1 cellular context compared by ENCODE assay signal in the genomic region with DNA sequence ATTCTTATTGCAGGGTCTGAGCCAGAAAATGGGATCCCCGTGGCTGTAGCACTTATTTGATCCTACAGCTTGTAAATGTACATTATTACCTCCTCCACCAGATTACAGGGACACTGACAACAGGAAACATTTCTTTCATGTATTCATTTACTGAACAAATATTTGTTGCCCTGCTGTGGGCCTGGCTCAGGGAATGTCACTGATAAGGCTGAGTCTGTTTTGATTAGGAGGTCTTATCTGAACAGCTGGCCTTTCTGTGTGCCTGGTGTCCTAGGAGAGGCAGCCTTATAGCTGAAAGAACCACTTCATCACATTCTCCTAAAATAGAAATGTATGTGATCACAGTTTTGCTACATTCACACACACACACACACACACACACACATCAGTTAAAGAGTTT.
TF ChIP-seq lines count a peak whose summit lies in the region.

No MANE protein-coding gene starts in this region.

TF ChIP-seq in HepG2, 621 proteins besides CTCF, POLR2A, EP300 and RAD21 (continued from another document and continues in another):
- TF ChIP-seq, protein P1, sequence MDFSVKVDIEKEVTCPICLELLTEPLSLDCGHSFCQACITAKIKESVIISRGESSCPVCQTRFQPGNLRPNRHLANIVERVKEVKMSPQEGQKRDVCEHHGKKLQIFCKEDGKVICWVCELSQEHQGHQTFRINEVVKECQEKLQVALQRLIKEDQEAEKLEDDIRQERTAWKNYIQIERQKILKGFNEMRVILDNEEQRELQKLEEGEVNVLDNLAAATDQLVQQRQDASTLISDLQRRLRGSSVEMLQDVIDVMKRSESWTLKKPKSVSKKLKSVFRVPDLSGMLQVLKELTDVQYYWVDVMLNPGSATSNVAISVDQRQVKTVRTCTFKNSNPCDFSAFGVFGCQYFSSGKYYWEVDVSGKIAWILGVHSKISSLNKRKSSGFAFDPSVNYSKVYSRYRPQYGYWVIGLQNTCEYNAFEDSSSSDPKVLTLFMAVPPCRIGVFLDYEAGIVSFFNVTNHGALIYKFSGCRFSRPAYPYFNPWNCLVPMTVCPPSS (IDR thresholded peaks at IDR 0.05) = no peak
- no peak for TF ChIP-seq ZNF781 (CRISPR knock-in tag; IDR thresholded peaks at IDR 0.05; ENCODE audit: borderline replicate concordance, not compliant biosample characterization)
- no peak for TF ChIP-seq SALL2 (CRISPR knock-in tag; IDR thresholded peaks at IDR 0.05)
- no peak for TF ChIP-seq PLRG1 (conservative IDR thresholded peaks at IDR 0.05)
- no peak for TF ChIP-seq MTA1 (CRISPR knock-in tag; IDR thresholded peaks at IDR 0.05; ENCODE audit: borderline replicate concordance)
- peak; percentile 49; the same call in 1 of the 2 replicates for TF ChIP-seq FOXK1 (CRISPR knock-in tag; IDR thresholded peaks at IDR 0.05; ENCODE audit: borderline replicate concordance, low read depth)
- no peak for TF ChIP-seq ZKSCAN5 (CRISPR knock-in tag; IDR thresholded peaks at IDR 0.05)
- no peak for TF ChIP-seq REPIN1 (CRISPR knock-in tag; IDR thresholded peaks at IDR 0.05; ENCODE audit: borderline replicate concordance, low read depth)
- TF ChIP-seq ZNF296 (CRISPR knock-in tag; conservative IDR thresholded peaks at IDR 0.05) = no peak
- peak; percentile 68 for TF ChIP-seq POGZ (CRISPR knock-in tag; IDR thresholded peaks at IDR 0.05)
- TF ChIP-seq TCF12 (IDR thresholded peaks at IDR 0.05) = no peak
- TF ChIP-seq TCF12 (CRISPR knock-in tag; IDR thresholded peaks at IDR 0.05) = 0 out of 2 replicates have a peak, but pooled peaks have one; percentile 50
- TF ChIP-seq, protein P2, sequence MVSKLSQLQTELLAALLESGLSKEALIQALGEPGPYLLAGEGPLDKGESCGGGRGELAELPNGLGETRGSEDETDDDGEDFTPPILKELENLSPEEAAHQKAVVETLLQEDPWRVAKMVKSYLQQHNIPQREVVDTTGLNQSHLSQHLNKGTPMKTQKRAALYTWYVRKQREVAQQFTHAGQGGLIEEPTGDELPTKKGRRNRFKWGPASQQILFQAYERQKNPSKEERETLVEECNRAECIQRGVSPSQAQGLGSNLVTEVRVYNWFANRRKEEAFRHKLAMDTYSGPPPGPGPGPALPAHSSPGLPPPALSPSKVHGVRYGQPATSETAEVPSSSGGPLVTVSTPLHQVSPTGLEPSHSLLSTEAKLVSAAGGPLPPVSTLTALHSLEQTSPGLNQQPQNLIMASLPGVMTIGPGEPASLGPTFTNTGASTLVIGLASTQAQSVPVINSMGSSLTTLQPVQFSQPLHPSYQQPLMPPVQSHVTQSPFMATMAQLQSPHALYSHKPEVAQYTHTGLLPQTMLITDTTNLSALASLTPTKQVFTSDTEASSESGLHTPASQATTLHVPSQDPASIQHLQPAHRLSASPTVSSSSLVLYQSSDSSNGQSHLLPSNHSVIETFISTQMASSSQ (IDR thresholded peaks at IDR 0.05; ENCODE audit: low read depth) = no peak
- TF ChIP-seq, protein P2 (CRISPR knock-in tag; IDR thresholded peaks at IDR 0.05; ENCODE audit: borderline replicate concordance) = peak; percentile 69; the same call in 1 of the 2 replicates
- no peak for TF ChIP-seq JUND (CRISPR knock-in tag; IDR thresholded peaks at IDR 0.05)
- TF ChIP-seq, protein P3, sequence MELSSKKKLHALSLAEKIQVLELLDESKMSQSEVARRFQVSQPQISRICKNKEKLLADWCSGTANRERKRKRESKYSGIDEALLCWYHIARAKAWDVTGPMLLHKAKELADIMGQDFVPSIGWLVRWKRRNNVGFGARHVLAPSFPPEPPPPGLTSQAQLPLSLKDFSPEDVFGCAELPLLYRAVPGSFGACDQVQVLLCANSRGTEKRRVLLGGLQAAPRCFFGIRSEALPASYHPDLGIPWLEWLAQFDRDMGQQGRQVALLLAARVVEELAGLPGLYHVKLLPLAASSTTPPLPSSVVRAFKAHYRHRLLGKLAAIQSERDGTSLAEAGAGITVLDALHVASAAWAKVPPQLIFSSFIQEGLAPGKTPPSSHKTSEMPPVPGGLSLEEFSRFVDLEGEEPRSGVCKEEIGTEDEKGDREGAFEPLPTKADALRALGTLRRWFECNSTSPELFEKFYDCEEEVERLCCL (CRISPR knock-in tag; IDR thresholded peaks at IDR 0.05; ENCODE audit: borderline replicate concordance) = no peak
- peak; percentile 77; the same call in 1 of the 2 replicates for TF ChIP-seq ETV5 (CRISPR knock-in tag; IDR thresholded peaks at IDR 0.05; ENCODE audit: borderline replicate concordance)
- TF ChIP-seq, protein P4, sequence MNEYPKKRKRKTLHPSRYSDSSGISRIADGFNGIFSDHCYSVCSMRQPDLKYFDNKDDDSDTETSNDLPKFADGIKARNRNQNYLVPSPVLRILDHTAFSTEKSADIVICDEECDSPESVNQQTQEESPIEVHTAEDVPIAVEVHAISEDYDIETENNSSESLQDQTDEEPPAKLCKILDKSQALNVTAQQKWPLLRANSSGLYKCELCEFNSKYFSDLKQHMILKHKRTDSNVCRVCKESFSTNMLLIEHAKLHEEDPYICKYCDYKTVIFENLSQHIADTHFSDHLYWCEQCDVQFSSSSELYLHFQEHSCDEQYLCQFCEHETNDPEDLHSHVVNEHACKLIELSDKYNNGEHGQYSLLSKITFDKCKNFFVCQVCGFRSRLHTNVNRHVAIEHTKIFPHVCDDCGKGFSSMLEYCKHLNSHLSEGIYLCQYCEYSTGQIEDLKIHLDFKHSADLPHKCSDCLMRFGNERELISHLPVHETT (CRISPR knock-in tag; conservative IDR thresholded peaks at IDR 0.05) = no peak
- no peak for TF ChIP-seq RBM39 (IDR thresholded peaks at IDR 0.05; ENCODE audit: low read depth, low read length, poor library complexity, severe bottlenecking)
- TF ChIP-seq, protein P5, sequence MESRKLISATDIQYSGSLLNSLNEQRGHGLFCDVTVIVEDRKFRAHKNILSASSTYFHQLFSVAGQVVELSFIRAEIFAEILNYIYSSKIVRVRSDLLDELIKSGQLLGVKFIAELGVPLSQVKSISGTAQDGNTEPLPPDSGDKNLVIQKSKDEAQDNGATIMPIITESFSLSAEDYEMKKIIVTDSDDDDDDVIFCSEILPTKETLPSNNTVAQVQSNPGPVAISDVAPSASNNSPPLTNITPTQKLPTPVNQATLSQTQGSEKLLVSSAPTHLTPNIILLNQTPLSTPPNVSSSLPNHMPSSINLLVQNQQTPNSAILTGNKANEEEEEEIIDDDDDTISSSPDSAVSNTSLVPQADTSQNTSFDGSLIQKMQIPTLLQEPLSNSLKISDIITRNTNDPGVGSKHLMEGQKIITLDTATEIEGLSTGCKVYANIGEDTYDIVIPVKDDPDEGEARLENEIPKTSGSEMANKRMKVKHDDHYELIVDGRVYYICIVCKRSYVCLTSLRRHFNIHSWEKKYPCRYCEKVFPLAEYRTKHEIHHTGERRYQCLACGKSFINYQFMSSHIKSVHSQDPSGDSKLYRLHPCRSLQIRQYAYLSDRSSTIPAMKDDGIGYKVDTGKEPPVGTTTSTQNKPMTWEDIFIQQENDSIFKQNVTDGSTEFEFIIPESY (CRISPR knock-in tag; IDR thresholded peaks at IDR 0.05) = no peak
- no peak for TF ChIP-seq SIN3B (IDR thresholded peaks at IDR 0.05; ENCODE audit: low read length)
- TF ChIP-seq, protein P6, sequence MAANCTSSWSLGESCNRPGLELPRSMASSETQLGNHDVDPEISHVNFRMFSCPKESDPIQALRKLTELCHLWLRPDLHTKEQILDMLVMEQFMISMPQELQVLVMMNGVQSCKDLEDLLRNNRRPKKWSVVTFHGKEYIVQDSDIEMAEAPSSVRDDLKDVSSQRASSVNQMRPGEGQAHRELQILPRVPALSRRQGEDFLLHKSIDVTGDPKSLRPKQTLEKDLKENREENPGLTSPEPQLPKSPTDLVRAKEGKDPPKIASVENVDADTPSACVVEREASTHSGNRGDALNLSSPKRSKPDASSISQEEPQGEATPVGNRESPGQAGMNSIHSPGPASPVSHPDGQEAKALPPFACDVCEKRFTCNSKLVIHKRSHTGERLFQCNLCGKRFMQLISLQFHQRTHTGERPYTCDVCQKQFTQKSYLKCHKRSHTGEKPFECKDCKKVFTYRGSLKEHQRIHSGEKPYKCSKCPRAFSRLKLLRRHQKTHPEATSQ (CRISPR knock-in tag; IDR thresholded peaks at IDR 0.05; ENCODE audit: borderline replicate concordance) = no peak
- TF ChIP-seq, protein P7, sequence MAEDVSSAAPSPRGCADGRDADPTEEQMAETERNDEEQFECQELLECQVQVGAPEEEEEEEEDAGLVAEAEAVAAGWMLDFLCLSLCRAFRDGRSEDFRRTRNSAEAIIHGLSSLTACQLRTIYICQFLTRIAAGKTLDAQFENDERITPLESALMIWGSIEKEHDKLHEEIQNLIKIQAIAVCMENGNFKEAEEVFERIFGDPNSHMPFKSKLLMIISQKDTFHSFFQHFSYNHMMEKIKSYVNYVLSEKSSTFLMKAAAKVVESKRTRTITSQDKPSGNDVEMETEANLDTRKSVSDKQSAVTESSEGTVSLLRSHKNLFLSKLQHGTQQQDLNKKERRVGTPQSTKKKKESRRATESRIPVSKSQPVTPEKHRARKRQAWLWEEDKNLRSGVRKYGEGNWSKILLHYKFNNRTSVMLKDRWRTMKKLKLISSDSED (CRISPR knock-in tag; IDR thresholded peaks at IDR 0.05) = no peak
- no peak for TF ChIP-seq THAP11 (CRISPR knock-in tag; IDR thresholded peaks at IDR 0.05)
- TF ChIP-seq SETDB1 (CRISPR knock-in tag; IDR thresholded peaks at IDR 0.05; ENCODE audit: borderline replicate concordance) = no peak
- TF ChIP-seq CEBPG (CRISPR knock-in tag; IDR thresholded peaks at IDR 0.05) = peak; percentile 41
- no peak for TF ChIP-seq POLR2G (IDR thresholded peaks at IDR 0.05; ENCODE audit: low read depth, low read length)
- no peak for TF ChIP-seq ZNF549 (CRISPR knock-in tag; IDR thresholded peaks at IDR 0.05)
- TF ChIP-seq MAFG (CRISPR knock-in tag; IDR thresholded peaks at IDR 0.05) = no peak
- no peak for TF ChIP-seq MAF1 (CRISPR knock-in tag; IDR thresholded peaks at IDR 0.05; ENCODE audit: borderline replicate concordance)
- TF ChIP-seq, protein P8, sequence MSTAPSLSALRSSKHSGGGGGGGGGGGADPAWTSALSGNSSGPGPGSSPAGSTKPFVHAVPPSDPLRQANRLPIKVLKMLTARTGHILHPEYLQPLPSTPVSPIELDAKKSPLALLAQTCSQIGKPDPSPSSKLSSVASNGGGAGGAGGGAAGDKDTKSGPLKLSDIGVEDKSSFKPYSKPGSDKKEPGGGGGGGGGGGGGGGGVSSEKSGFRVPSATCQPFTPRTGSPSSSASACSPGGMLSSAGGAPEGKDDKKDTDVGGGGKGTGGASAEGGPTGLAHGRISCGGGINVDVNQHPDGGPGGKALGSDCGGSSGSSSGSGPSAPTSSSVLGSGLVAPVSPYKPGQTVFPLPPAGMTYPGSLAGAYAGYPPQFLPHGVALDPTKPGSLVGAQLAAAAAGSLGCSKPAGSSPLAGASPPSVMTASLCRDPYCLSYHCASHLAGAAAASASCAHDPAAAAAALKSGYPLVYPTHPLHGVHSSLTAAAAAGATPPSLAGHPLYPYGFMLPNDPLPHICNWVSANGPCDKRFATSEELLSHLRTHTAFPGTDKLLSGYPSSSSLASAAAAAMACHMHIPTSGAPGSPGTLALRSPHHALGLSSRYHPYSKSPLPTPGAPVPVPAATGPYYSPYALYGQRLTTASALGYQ (CRISPR knock-in tag; IDR thresholded peaks at IDR 0.05) = peak; percentile 52; the same call in 1 of the 2 replicates
- no peak for TF ChIP-seq ZNF121 (CRISPR knock-in tag; IDR thresholded peaks at IDR 0.05)
- TF ChIP-seq ZSCAN20 (CRISPR knock-in tag; IDR thresholded peaks at IDR 0.05; ENCODE audit: borderline replicate concordance) = no peak
- TF ChIP-seq, protein P9, sequence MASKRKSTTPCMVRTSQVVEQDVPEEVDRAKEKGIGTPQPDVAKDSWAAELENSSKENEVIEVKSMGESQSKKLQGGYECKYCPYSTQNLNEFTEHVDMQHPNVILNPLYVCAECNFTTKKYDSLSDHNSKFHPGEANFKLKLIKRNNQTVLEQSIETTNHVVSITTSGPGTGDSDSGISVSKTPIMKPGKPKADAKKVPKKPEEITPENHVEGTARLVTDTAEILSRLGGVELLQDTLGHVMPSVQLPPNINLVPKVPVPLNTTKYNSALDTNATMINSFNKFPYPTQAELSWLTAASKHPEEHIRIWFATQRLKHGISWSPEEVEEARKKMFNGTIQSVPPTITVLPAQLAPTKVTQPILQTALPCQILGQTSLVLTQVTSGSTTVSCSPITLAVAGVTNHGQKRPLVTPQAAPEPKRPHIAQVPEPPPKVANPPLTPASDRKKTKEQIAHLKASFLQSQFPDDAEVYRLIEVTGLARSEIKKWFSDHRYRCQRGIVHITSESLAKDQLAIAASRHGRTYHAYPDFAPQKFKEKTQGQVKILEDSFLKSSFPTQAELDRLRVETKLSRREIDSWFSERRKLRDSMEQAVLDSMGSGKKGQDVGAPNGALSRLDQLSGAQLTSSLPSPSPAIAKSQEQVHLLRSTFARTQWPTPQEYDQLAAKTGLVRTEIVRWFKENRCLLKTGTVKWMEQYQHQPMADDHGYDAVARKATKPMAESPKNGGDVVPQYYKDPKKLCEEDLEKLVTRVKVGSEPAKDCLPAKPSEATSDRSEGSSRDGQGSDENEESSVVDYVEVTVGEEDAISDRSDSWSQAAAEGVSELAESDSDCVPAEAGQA (IDR thresholded peaks at IDR 0.05; ENCODE audit: low read depth) = no peak
- TF ChIP-seq, protein P9 (CRISPR knock-in tag; IDR thresholded peaks at IDR 0.05; ENCODE audit: borderline replicate concordance) = no peak
- TF ChIP-seq CCAR2 (optimal IDR thresholded peaks at IDR 0.05; ENCODE audit: low read depth, low read length) = no peak
- peak; percentile 71 for TF ChIP-seq BCL6 (CRISPR knock-in tag; IDR thresholded peaks at IDR 0.05)
- TF ChIP-seq ELF1 (CRISPR knock-in tag; IDR thresholded peaks at IDR 0.05) = no peak
- no peak for TF ChIP-seq SOX6 (IDR thresholded peaks at IDR 0.05)
- peak; percentile 83 for TF ChIP-seq SOX6 (CRISPR knock-in tag; IDR thresholded peaks at IDR 0.05)
